ENCODE assay signal across 26 cellular contexts in genomic region chr2:10004836-10005235, GRCh38.
"Had no signal": no experiment of that assay in that cellular context is flagged by ENCODE, and none has a peak within 500 bp of the region (broad histone marks: within the 10 kb centered on the region; RNA-seq: fewer than 3 reads in every experiment).

No MANE protein-coding gene starts in this region.

- H3K4me3 Mint-ChIP-seq: activated CD4-positive, alpha-beta memory T cell treated with anti-CD3 and anti-CD28 coated beads, Interleukin-2, amount 10 ng/mL, durations not matched to agents 7 days and 5 days; activated CD4-positive, alpha-beta T cell treated with anti-CD3 and anti-CD28 coated beads, Interleukin-2, amount 10 ng/mL, durations not matched to agents 7 days and 5 days; activated T-cell treated with anti-CD3 and anti-CD28 coated beads, Interleukin-2, amount 50 U/mL, for 24 hours; central memory CD8-positive, alpha-beta T cell; naive thymus-derived CD8-positive, alpha-beta T cell; neural crest cell; stimulated activated effector memory CD8-positive, alpha-beta T cell treated with anti-CD3 and anti-CD28 coated beads, Interleukin-12 subunit alpha, Interleukin-12 subunit beta, amount 100 ng/mL, for 72 hours; stimulated activated naive CD8-positive, alpha-beta T cell treated with anti-CD3 and anti-CD28 coated beads, Interleukin-15, Interleukin-2, amounts not matched to agents 100 ng/mL and 50 ng/mL, for 24 hours; WTC11 had no signal

- H3K9me3 Mint-ChIP-seq: activated CD4-positive, alpha-beta memory T cell treated with anti-CD3 and anti-CD28 coated beads, Interleukin-2, amount 10 ng/mL, durations not matched to agents 7 days and 5 days; activated CD4-positive, alpha-beta T cell treated with anti-CD3 and anti-CD28 coated beads, Interleukin-2, amount 10 ng/mL, durations not matched to agents 7 days and 5 days; activated naive CD4-positive, alpha-beta T cell treated with anti-CD3 and anti-CD28 coated beads, Interleukin-2, amount 50 U/mL, for 72 hours; activated T-cell treated with anti-CD3 and anti-CD28 coated beads, Interleukin-2, amount 50 U/mL, for 24 hours; central memory CD8-positive, alpha-beta T cell; naive thymus-derived CD8-positive, alpha-beta T cell; neural crest cell; stimulated activated effector memory CD8-positive, alpha-beta T cell treated with anti-CD3 and anti-CD28 coated beads, Interleukin-12 subunit alpha, Interleukin-12 subunit beta, amount 100 ng/mL, for 72 hours; stimulated activated naive CD8-positive, alpha-beta T cell treated with anti-CD3 and anti-CD28 coated beads, Interleukin-15, Interleukin-2, amounts not matched to agents 100 ng/mL and 50 ng/mL, for 24 hours had no signal

- H3K36me3 Mint-ChIP-seq: activated naive CD4-positive, alpha-beta T cell treated with anti-CD3 and anti-CD28 coated beads, Interleukin-2, amount 50 U/mL, for 72 hours; naive thymus-derived CD8-positive, alpha-beta T cell; stimulated activated effector memory CD8-positive, alpha-beta T cell treated with anti-CD3 and anti-CD28 coated beads, Interleukin-12 subunit alpha, Interleukin-12 subunit beta, amount 100 ng/mL, for 72 hours; WTC11 had no signal

- H3K9me3 ChIP-seq: breast epithelium, heart left ventricle, thyroid gland had no signal

- H3K27me3 ChIP-seq: breast epithelium, dorsolateral prefrontal cortex, heart left ventricle, thyroid gland had no signal

- H3K27ac ChIP-seq: dorsolateral prefrontal cortex, thyroid gland had no signal

- H3K36me3 ChIP-seq: breast epithelium, heart left ventricle, thyroid gland had no signal

- H3K4me3 ChIP-seq: breast epithelium, dorsolateral prefrontal cortex, heart left ventricle, thyroid gland had no signal

- H3K4me1 Mint-ChIP-seq: activated CD4-positive, alpha-beta T cell treated with anti-CD3 and anti-CD28 coated beads, Interleukin-2, amount 10 ng/mL, durations not matched to agents 7 days and 5 days; central memory CD8-positive, alpha-beta T cell; neural crest cell; stimulated activated effector memory CD8-positive, alpha-beta T cell treated with anti-CD3 and anti-CD28 coated beads, Interleukin-12 subunit alpha, Interleukin-12 subunit beta, amount 100 ng/mL, for 72 hours had no signal

- H3K27ac Mint-ChIP-seq: activated CD4-positive, alpha-beta memory T cell treated with anti-CD3 and anti-CD28 coated beads, Interleukin-2, amount 10 ng/mL, durations not matched to agents 7 days and 5 days; activated CD4-positive, alpha-beta T cell treated with anti-CD3 and anti-CD28 coated beads, Interleukin-2, amount 10 ng/mL, durations not matched to agents 7 days and 5 days; activated naive CD4-positive, alpha-beta T cell treated with anti-CD3 and anti-CD28 coated beads, Interleukin-2, amount 50 U/mL, for 72 hours; activated T-cell treated with anti-CD3 and anti-CD28 coated beads, Interleukin-2, amount 50 U/mL, for 24 hours; stimulated activated effector memory CD8-positive, alpha-beta T cell treated with anti-CD3 and anti-CD28 coated beads, Interleukin-12 subunit alpha, Interleukin-12 subunit beta, amount 100 ng/mL, for 72 hours; stimulated activated naive CD8-positive, alpha-beta T cell treated with anti-CD3 and anti-CD28 coated beads, Interleukin-15, Interleukin-2, amounts not matched to agents 100 ng/mL and 50 ng/mL, for 24 hours; WTC11 had no signal

- DNase-seq: activated CD4-positive, alpha-beta memory T cell treated with anti-CD3 and anti-CD28 coated beads, Interleukin-2, amount 10 ng/mL, durations not matched to agents 7 days and 5 days; activated CD4-positive, alpha-beta T cell treated with anti-CD3 and anti-CD28 coated beads for 1 hour; activated CD4-positive, alpha-beta T cell treated with anti-CD3 and anti-CD28 coated beads, Interleukin-2, amount 10 ng/mL, durations not matched to agents 7 days and 5 days; activated CD8-positive, alpha-beta memory T cell treated with anti-CD3 and anti-CD28 coated beads, Interleukin-2, amount 50 U/mL, for 48 hours; activated naive CD4-positive, alpha-beta T cell; effector memory CD4-positive, alpha-beta T cell; erythroblast; heart left ventricle; hypothalamus; naive thymus-derived CD8-positive, alpha-beta T cell; occipital lobe; small intestine; stimulated activated CD4-positive, alpha-beta T cell treated with anti-CD3 and anti-CD28 coated beads, Interleukin-4, amount 100 ng/mL, for 24 hours; substantia nigra; T-helper 1 cell; T-helper 9 cell; thyroid gland had no signal
